ENCODE assay signal across 11 cellular contexts in the genomic region with DNA sequence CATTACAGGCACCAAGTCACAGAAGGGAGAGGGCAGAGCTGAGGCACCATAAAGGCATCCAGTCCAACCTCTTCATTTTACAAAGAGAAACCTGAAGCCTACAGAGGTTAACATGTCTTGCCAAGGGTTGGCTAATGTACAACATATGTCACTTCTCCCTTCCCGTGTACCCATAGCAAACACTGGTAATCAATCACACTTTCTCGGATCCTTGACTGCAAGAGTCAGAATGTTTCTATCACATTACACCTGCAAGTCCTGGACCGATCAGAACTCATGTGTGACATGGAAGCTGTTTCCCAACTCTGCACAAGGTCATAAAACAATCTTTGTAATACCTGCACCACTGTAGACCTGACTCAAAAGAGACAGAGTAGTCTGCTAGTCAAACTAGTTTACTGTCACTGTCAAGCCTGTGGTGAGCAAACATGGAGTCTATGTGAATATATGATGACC. TPM values are rescaled to one million over a fixed set of nuclear protein-coding genes. Genes with fewer than 3 reads are reported as not detected.
DNase-seq lines count a peak whose midpoint lies in the region; ATAC-seq and TF ChIP-seq lines count a peak whose summit lies in the region.
"Had no signal": no experiment of that assay in that cellular context is flagged by ENCODE, and none has a peak within 500 bp of the region (broad histone marks: within the 10 kb centered on the region; RNA-seq: fewer than 3 reads in every experiment).

No MANE protein-coding gene starts in this region.

- peaks cover 18 to 27% of the 10 kb centered on the region in 2 donors for H3K36me3 Mint-ChIP-seq in CD14-positive monocyte
- peaks cover 20% of the 10 kb centered on the region for H3K36me3 Mint-ChIP-seq in activated naive CD8-positive, alpha-beta T cell

- no peak overlapping the region for H3K4me3 ChIP-seq in brain microvascular endothelial cell (ENCODE audit: low read depth, low read length)
- H3K4me3 ChIP-seq: left ventricle myocardium inferior had no signal

- H3K9me3 Mint-ChIP-seq in CD14-positive monocyte, result peaks cover 0 to 3% (median 0%) of the 10 kb centered on the region in 7 donors
- no peaks in the 10 kb centered on the region for H3K9me3 Mint-ChIP-seq in activated naive CD8-positive, alpha-beta T cell (ENCODE audit: low read depth)

- peaks cover 75% of the 10 kb centered on the region for H3K4me1 Mint-ChIP-seq in CD14-positive monocyte
- peaks cover 91% of the 10 kb centered on the region for H3K4me1 Mint-ChIP-seq in activated naive CD8-positive, alpha-beta T cell (ENCODE audit: low read depth)

- TF ChIP-seq CTCF in CD14-positive monocyte (IDR thresholded peaks at IDR 0.05) (no peak), brain microvascular endothelial cell (IDR thresholded peaks at IDR 0.05; ENCODE audit: low read depth, low read length, missing control alignments) (no peak)

- no peaks in the 10 kb centered on the region for H3K27me3 ChIP-seq in brain microvascular endothelial cell (replicated peaks)

- in situ Hi-C loops in brain microvascular endothelial cell (cut with HindIII; ENCODE audit: low pct_ligation_motif_present, low sequenced_read_pairs), result no loop called here

- peaks cover 0 to 2% (median 0%) of the 10 kb centered on the region in 3 donors for H3K27me3 Mint-ChIP-seq in CD14-positive monocyte (ENCODE audit: low read depth in 3 of 3)
- no peaks in the 10 kb centered on the region for H3K27me3 Mint-ChIP-seq in activated naive CD8-positive, alpha-beta T cell

- no peak overlapping the region for H3K27ac ChIP-seq in brain microvascular endothelial cell
- H3K27ac ChIP-seq: left ventricle myocardium inferior had no signal

- no peak overlapping the region for H3K4me3 Mint-ChIP-seq in CD14-positive monocyte
- H3K4me3 Mint-ChIP-seq in activated naive CD8-positive, alpha-beta T cell, result peak overlapping the region; percentile 90

- ATAC-seq in GM18907 (IDR thresholded peaks at IDR 0.05; ENCODE audit: unreplicated experiment), result peak; percentile 35
- peak; percentile 33 for ATAC-seq in HG03139 (IDR thresholded peaks at IDR 0.05; ENCODE audit: unreplicated experiment)
- ATAC-seq in HG02763 (IDR thresholded peaks at IDR 0.05; ENCODE audit: unreplicated experiment), result no peak

- H3K36me3 ChIP-seq in brain microvascular endothelial cell (replicated peaks), result no peaks in the 10 kb centered on the region
- H3K36me3 ChIP-seq: left ventricle myocardium inferior had no signal

- peak overlapping the region in 5 of 7 donors; percentile 84 to 98 (median 91) for H3K27ac Mint-ChIP-seq in CD14-positive monocyte
- peak overlapping the region; percentile 98 for H3K27ac Mint-ChIP-seq in activated naive CD8-positive, alpha-beta T cell

- intact Hi-C loops in CD14-positive monocyte (cut with micrococcal nuclease), result loop anchor here in 1 of 2 donors (5.0 kb wide), 2 partner anchors 47 to 87 kb away; no protein-coding TSS in a partner anchor

- DNase-seq in CD14-positive monocyte (ENCODE audit: low spot score), result no peak
- no peak for DNase-seq in GF-D8 (lab: John Stamatoyannopoulos, UW)
- DNase-seq in brain microvascular endothelial cell, result no peak
- no peak for DNase-seq in C1 segment of cervical spinal cord (lab: John Stamatoyannopoulos, UW)
- DNase-seq: DND-41; left ventricle myocardium inferior; stimulated activated CD4-positive, alpha-beta T cell treated with anti-CD3 and anti-CD28 coated beads, Interleukin-4, amount 100 ng/mL, for 4 hours had no signal

RNA-seq across cellular contexts. Expression of a gene that starts 6.0 kb away (rescaled TPM):
- polyA plus RNA-seq in CD14-positive monocyte, result 10 to 100 TPM; 64.9 to 91.9 TPM
